Comparison of ENCODE assay signal across 8 cellular contexts in the genomic region with DNA sequence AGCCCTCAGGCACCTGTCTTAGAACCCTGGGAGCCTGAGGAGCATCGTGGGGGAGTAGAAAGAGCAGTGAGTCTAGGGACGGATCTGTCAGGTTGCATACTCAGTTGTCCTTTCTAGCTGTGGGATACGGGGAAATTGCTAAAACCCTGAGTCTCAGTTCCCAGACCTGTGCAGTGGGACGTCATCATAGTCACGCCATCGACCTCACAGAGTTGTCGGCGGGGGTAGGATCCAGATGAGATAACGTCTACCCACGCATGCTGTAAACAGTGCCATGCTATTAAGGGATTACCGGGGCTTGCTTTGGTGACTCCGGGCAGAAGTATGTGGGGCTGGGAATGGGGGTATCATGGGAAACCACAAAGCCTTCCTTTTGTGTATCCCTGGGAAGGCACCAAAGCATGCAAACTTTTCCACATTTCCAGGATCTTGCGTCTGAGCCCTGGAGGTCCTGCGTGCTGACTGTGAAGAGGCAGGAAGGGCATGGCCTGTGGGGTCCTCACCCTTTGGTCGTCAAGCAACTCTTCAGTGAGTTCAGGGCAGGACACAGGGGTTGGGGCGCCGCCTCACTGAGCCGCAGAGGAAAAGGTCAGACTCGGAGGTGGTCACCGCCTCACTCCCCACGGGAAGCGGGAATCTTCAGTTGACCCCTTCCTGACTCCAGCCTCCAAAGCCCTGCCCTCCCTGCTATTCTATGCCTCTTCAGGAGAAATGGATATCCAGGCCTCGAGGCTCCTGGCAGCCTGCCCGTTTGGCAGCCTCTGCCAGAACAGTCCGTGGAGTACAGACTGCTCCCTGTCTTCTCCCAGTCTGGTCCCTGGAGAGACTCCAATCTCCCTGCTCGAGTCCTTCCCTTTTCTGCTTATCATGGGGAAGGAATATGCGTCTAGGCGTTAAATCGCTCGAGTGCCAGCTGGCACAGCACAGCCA.
DNase-seq lines count a peak whose midpoint lies in the region; ATAC-seq, FAIRE-seq and TF ChIP-seq lines count a peak whose summit lies in the region.

No MANE protein-coding gene starts in this region.

- H3K4me1 ChIP-seq in mucosa of stomach (ENCODE audit: control insufficient read depth, insufficient read depth, low read length) = peaks cover 25% of the 10 kb centered on the region

- DNase-seq in GM04504 (ENCODE audit: low read depth) = peak; percentile 93
- peak; percentile 72 for DNase-seq in epithelial cell of proximal tubule (ENCODE audit: low read depth)
- no peak for DNase-seq in D721Med (ENCODE audit: insufficient read length, low spot score)
- DNase-seq in activated naive CD4-positive, alpha-beta T cell treated with Interleukin-2 at 50 U/mL for 16 hours = no peak
- no peak for DNase-seq in CD4-positive, alpha-beta T cell

- CTCF ChIA-PET in CD4-positive, alpha-beta T cell (lab: Charles Lee) = interaction anchor here (0.7 to 1.6 kb wide), 6 partner anchors 9 to 629 kb away, joined by 3 to 25 read pairs (median 4); no protein-coding TSS in a partner anchor

- no peak overlapping the region for H3K27ac Mint-ChIP-seq in CD4-positive, alpha-beta T cell

- no peaks in the 10 kb centered on the region for H3K27me3 Mint-ChIP-seq in CD4-positive, alpha-beta T cell

- no peak for FAIRE-seq in D721Med (lab: Jason Lieb, UNC)

- H3K4me3 ChIP-seq in epithelial cell of proximal tubule (ENCODE audit: low read depth, low read length) (no peak overlapping the region), mucosa of stomach (ENCODE audit: low read length) (no peak overlapping the region)

- no peaks in the 10 kb centered on the region for H3K9me3 Mint-ChIP-seq in CD4-positive, alpha-beta T cell

- peaks cover 5% of the 10 kb centered on the region for H3K4me1 Mint-ChIP-seq in CD4-positive, alpha-beta T cell (ENCODE audit: low read depth)

- H3K4me3 Mint-ChIP-seq in CD4-positive, alpha-beta T cell = no peak overlapping the region

- intact Hi-C loops in CD4-positive, alpha-beta T cell (cut with DNase I, micrococcal nuclease) = loop anchor here (2.0 to 10.0 kb wide), 7 partner anchors 39 to 629 kb away; a partner anchor contains a TSS

- POLR2A ChIA-PET in CD4-positive, alpha-beta T cell (lab: Charles Lee) = interaction anchor here (0.8 to 1.8 kb wide), 5 partner anchors 38 to 261 kb away, joined by 3 to 50 read pairs (median 7); no protein-coding TSS in a partner anchor

- H3K27ac ChIP-seq in CD4-positive, alpha-beta T cell (ENCODE audit: low read depth, low read length) = no peak overlapping the region

- H3K9ac ChIP-seq in mucosa of stomach (ENCODE audit: low read length) = peak overlapping the region; percentile 11

- H3K9me3 ChIP-seq in mucosa of stomach (ENCODE audit: control insufficient read depth, low read length) = no peaks in the 10 kb centered on the region
- H3K9me3 ChIP-seq in CD4-positive, alpha-beta T cell (ENCODE audit: control insufficient read depth, low read length) = no peaks in the 10 kb centered on the region

- H3K36me3 ChIP-seq in mucosa of stomach (ENCODE audit: control insufficient read depth, insufficient read depth, low read length) = no peaks in the 10 kb centered on the region

- H3K36me3 Mint-ChIP-seq in CD4-positive, alpha-beta T cell (ENCODE audit: low read depth) = no peaks in the 10 kb centered on the region

- no peak for TF ChIP-seq CTCF in epithelial cell of proximal tubule (conservative IDR thresholded peaks at IDR 0.05; ENCODE audit: low read depth, low read length)
- TF ChIP-seq CTCF in D721Med (IDR thresholded peaks at IDR 0.05; ENCODE audit: insufficient read depth, missing control alignments) = no peak
- no peak for TF ChIP-seq CTCF in CD4-positive, alpha-beta T cell (IDR thresholded peaks at IDR 0.05)

- ATAC-seq in CD4-positive, alpha-beta T cell (ENCODE audit: poor library complexity) = no peak
- ATAC-seq in GM21360 (IDR thresholded peaks at IDR 0.05; ENCODE audit: unreplicated experiment) = no peak

- H3K27me3 ChIP-seq in mucosa of stomach (ENCODE audit: control insufficient read depth, insufficient read depth, low read length) = peaks cover 6% of the 10 kb centered on the region
- no peaks in the 10 kb centered on the region for H3K27me3 ChIP-seq in CD4-positive, alpha-beta T cell (ENCODE audit: control insufficient read depth, insufficient read depth, low read length)

TF ChIP-seq in PFSK-1, 5 proteins besides CTCF, POLR2A, EP300 and RAD21:
- TF ChIP-seq, protein P1, sequence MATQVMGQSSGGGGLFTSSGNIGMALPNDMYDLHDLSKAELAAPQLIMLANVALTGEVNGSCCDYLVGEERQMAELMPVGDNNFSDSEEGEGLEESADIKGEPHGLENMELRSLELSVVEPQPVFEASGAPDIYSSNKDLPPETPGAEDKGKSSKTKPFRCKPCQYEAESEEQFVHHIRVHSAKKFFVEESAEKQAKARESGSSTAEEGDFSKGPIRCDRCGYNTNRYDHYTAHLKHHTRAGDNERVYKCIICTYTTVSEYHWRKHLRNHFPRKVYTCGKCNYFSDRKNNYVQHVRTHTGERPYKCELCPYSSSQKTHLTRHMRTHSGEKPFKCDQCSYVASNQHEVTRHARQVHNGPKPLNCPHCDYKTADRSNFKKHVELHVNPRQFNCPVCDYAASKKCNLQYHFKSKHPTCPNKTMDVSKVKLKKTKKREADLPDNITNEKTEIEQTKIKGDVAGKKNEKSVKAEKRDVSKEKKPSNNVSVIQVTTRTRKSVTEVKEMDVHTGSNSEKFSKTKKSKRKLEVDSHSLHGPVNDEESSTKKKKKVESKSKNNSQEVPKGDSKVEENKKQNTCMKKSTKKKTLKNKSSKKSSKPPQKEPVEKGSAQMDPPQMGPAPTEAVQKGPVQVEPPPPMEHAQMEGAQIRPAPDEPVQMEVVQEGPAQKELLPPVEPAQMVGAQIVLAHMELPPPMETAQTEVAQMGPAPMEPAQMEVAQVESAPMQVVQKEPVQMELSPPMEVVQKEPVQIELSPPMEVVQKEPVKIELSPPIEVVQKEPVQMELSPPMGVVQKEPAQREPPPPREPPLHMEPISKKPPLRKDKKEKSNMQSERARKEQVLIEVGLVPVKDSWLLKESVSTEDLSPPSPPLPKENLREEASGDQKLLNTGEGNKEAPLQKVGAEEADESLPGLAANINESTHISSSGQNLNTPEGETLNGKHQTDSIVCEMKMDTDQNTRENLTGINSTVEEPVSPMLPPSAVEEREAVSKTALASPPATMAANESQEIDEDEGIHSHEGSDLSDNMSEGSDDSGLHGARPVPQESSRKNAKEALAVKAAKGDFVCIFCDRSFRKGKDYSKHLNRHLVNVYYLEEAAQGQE (IDR thresholded peaks at IDR 0.05; ENCODE audit: insufficient read depth in 1 of 2, low read depth in 2 of 2, low read length in 2 of 2) = no peak; a peak in 1 of 4 replicates
- TF ChIP-seq SIN3A (IDR thresholded peaks at IDR 0.05; ENCODE audit: borderline replicate concordance, insufficient read depth, low read length) (no peak), POLR2AphosphoS5 (IDR thresholded peaks at IDR 0.05; ENCODE audit: low read depth, low read length) (peak; percentile 58; the same call in 1 of the 2 replicates), FOXP2 (optimal IDR thresholded peaks at IDR 0.05; ENCODE audit: borderline replicate concordance, extremely low read depth, extremely low read length, insufficient read depth) (peak; percentile 71)

Comparison
In these comparisons a context has a peak if more than half of its experiments do, and no peak if none do; other contexts are left out.
1. DNase-seq: peak in GM04504 (single experiment) and epithelial cell of proximal tubule (single experiment); none in D721Med (single experiment), activated naive CD4-positive, alpha-beta T cell treated with Interleukin-2 at 50 U/mL for 16 hours (single experiment) and CD4-positive, alpha-beta T cell (0 of 10).